Comparison of ENCODE assay signal across 1 cellular context in genomic region chr19:4968462-4969291, GRCh38.
TF ChIP-seq lines count a peak whose summit lies in the region.

TSS of gene KDM4B (plus strand) at chr19:4969113. CDS start at chr19:5032891, 63,778 bp downstream.

TF ChIP-seq in GM12878, 131 proteins besides CTCF, POLR2A, EP300 and RAD21 (continued from another document and continues in another):
- peak; percentile 17; the same call in 1 of the 2 replicates for TF ChIP-seq ZBTB33 (IDR thresholded peaks at IDR 0.05)
- peak; percentile 4; the same call in 1 of the 2 replicates for TF ChIP-seq NFYA (IDR thresholded peaks at IDR 0.05; ENCODE audit: borderline replicate concordance, low read depth, low read length)
- TF ChIP-seq POLR2AphosphoS2 (IDR thresholded peaks at IDR 0.05; ENCODE audit: low read depth, low read length): peak; percentile 73; the same call in 1 of the 2 replicates
- peak; percentile 93 for TF ChIP-seq POLR2AphosphoS5 (IDR thresholded peaks at IDR 0.05; ENCODE audit: low read length)
- no peak for TF ChIP-seq NFIC (IDR thresholded peaks at IDR 0.05; ENCODE audit: low read depth, low read length)
- no peak; the same call in none of the 2 replicates for TF ChIP-seq FOXK2 (IDR thresholded peaks at IDR 0.05)
- 0 out of 2 replicates have a peak, but pooled peaks have one; percentile 19 for TF ChIP-seq BCLAF1 (IDR thresholded peaks at IDR 0.05)
- no peak for TF ChIP-seq MYC (IDR thresholded peaks at IDR 0.05; ENCODE audit: insufficient read depth, insufficient read length, insufficient replicate concordance, low read length, severe bottlenecking)
- TF ChIP-seq LARP7 (IDR thresholded peaks at IDR 0.05): peak; percentile 91
- TF ChIP-seq WRNIP1 (IDR thresholded peaks at IDR 0.05; ENCODE audit: borderline replicate concordance, low read depth, low read length): no peak
- TF ChIP-seq NR2F1 (conservative IDR thresholded peaks at IDR 0.05): peak; percentile 49
- TF ChIP-seq TARDBP (IDR thresholded peaks at IDR 0.05; ENCODE audit: borderline replicate concordance): peak; percentile 57
- no peak for TF ChIP-seq SIX5 (IDR thresholded peaks at IDR 0.05; ENCODE audit: low read depth, low read length, severe bottlenecking)
- no peak for TF ChIP-seq RB1 (IDR thresholded peaks at IDR 0.05; ENCODE audit: borderline replicate concordance)
- TF ChIP-seq SRF (IDR thresholded peaks at IDR 0.05; ENCODE audit: low read depth in 2 of 2, low read length in 2 of 2): 0 out of 4 replicates have a peak, but pooled peaks of 1 of the 2 experiments have one; percentile 21
- peak; percentile 87 for TF ChIP-seq CREM (IDR thresholded peaks at IDR 0.05; ENCODE audit: low read depth)
- TF ChIP-seq NR2C1 (IDR thresholded peaks at IDR 0.05): peak; percentile 30; the same call in 1 of the 2 replicates
- no peak for TF ChIP-seq FOXM1 (IDR thresholded peaks at IDR 0.05; ENCODE audit: low read depth, low read length)
- peak; percentile 72 for TF ChIP-seq MAX (IDR thresholded peaks at IDR 0.05; ENCODE audit: low read depth, low read length)
- TF ChIP-seq CBX5 (IDR thresholded peaks at IDR 0.05; ENCODE audit: low read depth): no peak
- peak in 1 of 2 experiments; percentile 70; a peak in 2 of 4 replicates for TF ChIP-seq IKZF2 (IDR thresholded peaks at IDR 0.05)
- TF ChIP-seq, protein P1, sequence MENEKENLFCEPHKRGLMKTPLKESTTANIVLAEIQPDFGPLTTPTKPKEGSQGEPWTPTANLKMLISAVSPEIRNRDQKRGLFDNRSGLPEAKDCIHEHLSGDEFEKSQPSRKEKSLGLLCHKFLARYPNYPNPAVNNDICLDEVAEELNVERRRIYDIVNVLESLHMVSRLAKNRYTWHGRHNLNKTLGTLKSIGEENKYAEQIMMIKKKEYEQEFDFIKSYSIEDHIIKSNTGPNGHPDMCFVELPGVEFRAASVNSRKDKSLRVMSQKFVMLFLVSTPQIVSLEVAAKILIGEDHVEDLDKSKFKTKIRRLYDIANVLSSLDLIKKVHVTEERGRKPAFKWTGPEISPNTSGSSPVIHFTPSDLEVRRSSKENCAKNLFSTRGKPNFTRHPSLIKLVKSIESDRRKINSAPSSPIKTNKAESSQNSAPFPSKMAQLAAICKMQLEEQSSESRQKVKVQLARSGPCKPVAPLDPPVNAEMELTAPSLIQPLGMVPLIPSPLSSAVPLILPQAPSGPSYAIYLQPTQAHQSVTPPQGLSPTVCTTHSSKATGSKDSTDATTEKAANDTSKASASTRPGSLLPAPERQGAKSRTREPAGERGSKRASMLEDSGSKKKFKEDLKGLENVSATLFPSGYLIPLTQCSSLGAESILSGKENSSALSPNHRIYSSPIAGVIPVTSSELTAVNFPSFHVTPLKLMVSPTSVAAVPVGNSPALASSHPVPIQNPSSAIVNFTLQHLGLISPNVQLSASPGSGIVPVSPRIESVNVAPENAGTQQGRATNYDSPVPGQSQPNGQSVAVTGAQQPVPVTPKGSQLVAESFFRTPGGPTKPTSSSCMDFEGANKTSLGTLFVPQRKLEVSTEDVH (IDR thresholded peaks at IDR 0.05; ENCODE audit: low read depth, partially characterized antibody): no peak
- no peak for TF ChIP-seq ATF7 (IDR thresholded peaks at IDR 0.05; ENCODE audit: low read depth)
- no peak for TF ChIP-seq RBBP5 (conservative IDR thresholded peaks at IDR 0.05)
- no peak for TF ChIP-seq SREBF1 (IDR thresholded peaks at IDR 0.05; ENCODE audit: low read length)
- peak; percentile 99 for TF ChIP-seq ZNF217 (IDR thresholded peaks at IDR 0.05)
- TF ChIP-seq BCL11A (IDR thresholded peaks at IDR 0.05; ENCODE audit: low read depth, low read length): no peak
- peak; percentile 89 for TF ChIP-seq RAD51 (IDR thresholded peaks at IDR 0.05)
- TF ChIP-seq SMARCA5 (IDR thresholded peaks at IDR 0.05): peak; percentile 91
- no peak for TF ChIP-seq PAX5 (IDR thresholded peaks at IDR 0.05; ENCODE audit: borderline replicate concordance, low read depth, low read length)
- TF ChIP-seq HDAC2 (IDR thresholded peaks at IDR 0.05): no peak
- TF ChIP-seq CREB1 (IDR thresholded peaks at IDR 0.05; ENCODE audit: low read depth): peak; percentile 94
- no peak for TF ChIP-seq GABPA (IDR thresholded peaks at IDR 0.05; ENCODE audit: low read depth)
- peak; percentile 78 for TF ChIP-seq NBN (IDR thresholded peaks at IDR 0.05)
- no peak for TF ChIP-seq SREBF2 (IDR thresholded peaks at IDR 0.05; ENCODE audit: low read length)
- TF ChIP-seq TCF12 (IDR thresholded peaks at IDR 0.05; ENCODE audit: low read depth, low read length): peak; percentile 46; the same call in 1 of the 2 replicates
- TF ChIP-seq TCF3 (IDR thresholded peaks at IDR 0.05; ENCODE audit: borderline replicate concordance, insufficient read depth, low read depth, low read length): peak; percentile 91
- no peak for TF ChIP-seq RELA (IDR thresholded peaks at IDR 0.05; ENCODE audit: borderline replicate concordance, partially characterized antibody)
- TF ChIP-seq, protein P2, sequence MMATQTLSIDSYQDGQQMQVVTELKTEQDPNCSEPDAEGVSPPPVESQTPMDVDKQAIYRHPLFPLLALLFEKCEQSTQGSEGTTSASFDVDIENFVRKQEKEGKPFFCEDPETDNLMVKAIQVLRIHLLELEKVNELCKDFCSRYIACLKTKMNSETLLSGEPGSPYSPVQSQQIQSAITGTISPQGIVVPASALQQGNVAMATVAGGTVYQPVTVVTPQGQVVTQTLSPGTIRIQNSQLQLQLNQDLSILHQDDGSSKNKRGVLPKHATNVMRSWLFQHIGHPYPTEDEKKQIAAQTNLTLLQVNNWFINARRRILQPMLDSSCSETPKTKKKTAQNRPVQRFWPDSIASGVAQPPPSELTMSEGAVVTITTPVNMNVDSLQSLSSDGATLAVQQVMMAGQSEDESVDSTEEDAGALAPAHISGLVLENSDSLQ (IDR thresholded peaks at IDR 0.05): peak; percentile 100
- TF ChIP-seq ZNF207 (IDR thresholded peaks at IDR 0.05; ENCODE audit: borderline replicate concordance): peak; percentile 39; the same call in 1 of the 2 replicates
- TF ChIP-seq SUZ12 (IDR thresholded peaks at IDR 0.05; ENCODE audit: unreplicated experiment): no peak
- TF ChIP-seq KAT2A (conservative IDR thresholded peaks at IDR 0.05; ENCODE audit: control insufficient read depth, low read depth, low read length): no peak
- no peak for TF ChIP-seq BMI1 (IDR thresholded peaks at IDR 0.05; ENCODE audit: borderline replicate concordance)
- peak; percentile 95 for TF ChIP-seq BACH1 (IDR thresholded peaks at IDR 0.05; ENCODE audit: borderline replicate concordance)
- no peak for TF ChIP-seq CEBPB (IDR thresholded peaks at IDR 0.05; ENCODE audit: borderline replicate concordance in 1 of 2, low read depth in 2 of 2, low read length in 2 of 2)
- peak; percentile 83 for TF ChIP-seq RCOR1 (conservative IDR thresholded peaks at IDR 0.05; ENCODE audit: low read depth, low read length)
- no peak for TF ChIP-seq ZNF592 (IDR thresholded peaks at IDR 0.05)
- no peak for TF ChIP-seq ZBED1 (IDR thresholded peaks at IDR 0.05; ENCODE audit: borderline replicate concordance)
- no peak for TF ChIP-seq YBX1 (IDR thresholded peaks at IDR 0.05)
- no peak for TF ChIP-seq SMC3 (IDR thresholded peaks at IDR 0.05; ENCODE audit: borderline replicate concordance, low read length)
- no peak for TF ChIP-seq JUND (IDR thresholded peaks at IDR 0.05; ENCODE audit: low read depth, low read length)
- no peak for TF ChIP-seq ESRRA (IDR thresholded peaks at IDR 0.05; ENCODE audit: low read length)
- TF ChIP-seq HDGF (IDR thresholded peaks at IDR 0.05): peak; percentile 88
- TF ChIP-seq EGR1 (IDR thresholded peaks at IDR 0.05; ENCODE audit: borderline replicate concordance in 1 of 2, low read depth in 2 of 2, low read length in 2 of 2): peak in 1 of 2 experiments; percentile 87; a peak in 2 of 3 replicates
- TF ChIP-seq STAT1 (conservative IDR thresholded peaks at IDR 0.05): 0 out of 2 replicates have a peak, but pooled peaks have one; percentile 16
- TF ChIP-seq GATAD2B (conservative IDR thresholded peaks at IDR 0.05; ENCODE audit: low read depth): peak; percentile 53; the same call in 1 of the 2 replicates
- TF ChIP-seq ASH2L (IDR thresholded peaks at IDR 0.05; ENCODE audit: borderline replicate concordance, low read depth): no peak
- peak; percentile 100 for TF ChIP-seq DPF2 (IDR thresholded peaks at IDR 0.05)
- TF ChIP-seq ZNF274 (IDR thresholded peaks at IDR 0.05; ENCODE audit: insufficient read depth, insufficient read length): no peak
- no peak for TF ChIP-seq ETV6 (conservative IDR thresholded peaks at IDR 0.05 in 1 of 2, IDR thresholded peaks at IDR 0.05 in 1 of 2; ENCODE audit: borderline replicate concordance in 1 of 2, low read depth in 1 of 2)
